17 cellular contexts compared by ENCODE assay signal in the genomic region with DNA sequence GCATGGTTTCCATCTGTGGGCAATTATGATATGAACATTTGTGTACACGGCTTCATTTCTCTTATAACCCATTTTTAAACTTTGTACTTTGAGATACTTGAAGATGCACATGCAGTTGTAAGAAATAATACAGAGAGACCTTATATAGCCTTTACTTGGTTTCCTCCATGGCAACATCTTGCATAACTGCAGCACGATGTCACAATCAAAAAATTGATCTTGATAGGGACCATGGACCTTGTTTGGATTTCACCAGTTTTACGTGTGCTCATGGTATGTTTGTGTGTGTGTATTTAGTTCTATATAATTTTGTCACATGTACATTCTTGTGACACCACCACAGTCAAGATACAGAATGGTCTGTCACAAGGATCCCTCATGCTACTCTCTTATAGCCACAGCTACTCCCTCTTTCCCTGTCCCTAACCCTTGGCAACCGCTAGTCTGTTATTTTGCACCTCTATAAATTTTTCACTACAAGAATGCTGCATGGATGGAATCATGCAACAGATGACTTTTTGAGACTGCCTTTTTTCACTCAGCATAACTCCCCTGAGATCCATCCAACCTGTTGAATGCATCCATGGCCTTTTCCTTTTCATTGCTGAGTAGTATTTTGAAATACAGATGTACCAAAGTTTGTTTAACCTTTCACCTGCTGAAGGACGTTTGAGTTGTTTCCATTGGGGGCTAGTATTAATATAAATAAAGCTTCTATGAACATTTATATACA. TPM values are rescaled to one million over a fixed set of nuclear protein-coding genes. Genes with fewer than 3 reads are reported as not detected.
"Had no signal": no experiment of that assay in that cellular context is flagged by ENCODE, and none has a peak within 500 bp of the region (broad histone marks: within the 10 kb centered on the region; RNA-seq: fewer than 3 reads in every experiment).

No MANE protein-coding gene starts in this region.

- H3K4me3 ChIP-seq: gastroesophageal sphincter, mucosa of descending colon, ovary, right atrium auricular region, suprapubic skin, thyroid gland had no signal

- H3K4me1 Mint-ChIP-seq: neural crest cell had no signal

- H3K27ac Mint-ChIP-seq: type B pancreatic cell had no signal

- H3K4me1 ChIP-seq: suprapubic skin, thyroid gland had no signal

- H3K9me3 Mint-ChIP-seq: naive thymus-derived CD8-positive, alpha-beta T cell; neural crest cell; type B pancreatic cell had no signal

- H3K36me3 ChIP-seq: gastroesophageal sphincter, ovary, right atrium auricular region, suprapubic skin, thyroid gland had no signal

- DNase-seq: effector memory CD4-positive, alpha-beta T cell; glutamatergic neuron; left colon; mammary epithelial cell; mucosa of descending colon; naive thymus-derived CD8-positive, alpha-beta T cell; ovary; small intestine; stimulated activated CD4-positive, alpha-beta T cell treated with anti-CD3 and anti-CD28 coated beads, Interleukin-2, amount 100 ng/mL, for 48 hours; stimulated activated naive CD4-positive, alpha-beta T cell treated with Interleukin-2 at 50 U/mL for 16 hours; thyroid gland had no signal

- H3K9me3 ChIP-seq: gastroesophageal sphincter, mucosa of descending colon, ovary, right atrium auricular region, suprapubic skin, thyroid gland had no signal

- H3K27me3 ChIP-seq: gastroesophageal sphincter, ovary, right atrium auricular region, suprapubic skin, thyroid gland had no signal

- H3K36me3 Mint-ChIP-seq: naive thymus-derived CD8-positive, alpha-beta T cell; type B pancreatic cell had no signal

- H3K27ac ChIP-seq: gastroesophageal sphincter, ovary, right atrium auricular region, suprapubic skin, thyroid gland had no signal

- H3K27me3 Mint-ChIP-seq: naive thymus-derived CD8-positive, alpha-beta T cell had no signal

- H3K4me3 Mint-ChIP-seq: naive thymus-derived CD8-positive, alpha-beta T cell; neural crest cell; type B pancreatic cell had no signal

RNA-seq across cellular contexts. Expression of a gene that starts 19.4 kb away (rescaled TPM):
- total RNA-seq: naive thymus-derived CD8-positive, alpha-beta T cell; neural crest cell had no signal
- polyA plus RNA-seq: naive thymus-derived CD8-positive, alpha-beta T cell had no signal

RNA-seq across cellular contexts. Expression of a gene that starts 53.6 kb away (rescaled TPM):
- polyA plus RNA-seq: keratinocyte had no signal
